ENCODE assay signal across 32 cellular contexts in the genomic region with DNA sequence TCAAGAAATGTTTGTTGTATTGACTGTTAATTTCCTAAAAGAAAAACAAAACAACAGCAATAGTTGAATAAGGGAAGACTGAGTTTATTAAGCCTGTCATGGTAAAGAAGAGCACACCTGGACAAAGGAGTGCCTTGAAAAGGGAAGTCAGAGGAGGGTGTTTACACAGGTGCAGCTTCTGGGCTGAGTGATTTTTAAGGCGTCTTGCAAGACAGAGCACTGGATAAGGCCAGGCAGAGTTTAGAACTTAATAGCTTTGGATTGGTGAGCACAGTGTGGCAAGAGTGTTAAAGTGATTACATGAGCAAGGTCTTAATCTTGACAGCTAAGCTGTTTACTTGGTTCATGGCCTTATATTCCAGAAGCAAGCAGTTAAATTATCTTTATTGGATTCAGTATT.
"Had no signal": no experiment of that assay in that cellular context is flagged by ENCODE, and none has a peak within 500 bp of the region (broad histone marks: within the 10 kb centered on the region; RNA-seq: fewer than 3 reads in every experiment).

No MANE protein-coding gene starts in this region.

- H3K27me3 ChIP-seq: breast epithelium, esophagus muscularis mucosa, foreskin keratinocyte, heart left ventricle, left lung, right atrium auricular region, upper lobe of left lung, vagina had no signal

- H2AFZ ChIP-seq: parathyroid adenoma had no signal

- H3K36me3 ChIP-seq: breast epithelium, esophagus muscularis mucosa, heart left ventricle, left lung, right atrium auricular region, upper lobe of left lung, vagina had no signal

- H3K9ac ChIP-seq: parathyroid adenoma had no signal

- H3K4me2 ChIP-seq: smooth muscle cell had no signal

- H3K4me1 ChIP-seq: breast epithelium, esophagus muscularis mucosa, foreskin keratinocyte, heart left ventricle, left lung, parathyroid adenoma, right atrium auricular region, upper lobe of left lung, vagina had no signal

- H3K27ac ChIP-seq: breast epithelium, esophagus muscularis mucosa, foreskin keratinocyte, heart left ventricle, left lung, parathyroid adenoma, right atrium auricular region, upper lobe of left lung, vagina, VCaP had no signal

- H3K4me1 Mint-ChIP-seq: activated CD4-positive, alpha-beta memory T cell treated with anti-CD3 and anti-CD28 coated beads, Interleukin-2, amount 10 ng/mL, durations not matched to agents 7 days and 5 days; activated CD4-positive, alpha-beta T cell treated with anti-CD3 and anti-CD28 coated beads, Interleukin-2, amount 10 ng/mL, durations not matched to agents 7 days and 5 days; immature natural killer cell; stimulated activated memory B cell treated with anti-CD40 and anti-IgM and Interleukin-4, amounts not matched to agents 10 μg/mL and 1 μg/mL and 100 μg/mL, for 72 hours; stimulated activated naive CD8-positive, alpha-beta T cell treated with anti-CD3 and anti-CD28 coated beads, Interleukin-15, amount 100 ng/mL, for 72 hours had no signal

- DNase-seq: activated CD4-positive, alpha-beta memory T cell treated with anti-CD3 and anti-CD28 coated beads, Interleukin-2, amount 10 ng/mL, durations not matched to agents 7 days and 5 days; activated CD4-positive, alpha-beta T cell treated with anti-CD3 and anti-CD28 coated beads, Interleukin-2, amount 10 ng/mL, durations not matched to agents 7 days and 5 days; activated CD4-positive, CD25-positive, alpha-beta regulatory T cell treated with anti-CD3 and anti-CD28 coated beads, Interleukin-2, amount 50 U/mL, for 72 hours; activated CD8-positive, alpha-beta memory T cell treated with anti-CD3 and anti-CD28 coated beads, Interleukin-2, amount 50 U/mL, for 48 hours; activated gamma-delta T cell; activated naive CD4-positive, alpha-beta T cell treated with anti-CD3 and anti-CD28 coated beads, Interleukin-2, amount 50 U/mL, for 16 hours; activated T-cell treated with anti-CD3 and anti-CD28 coated beads, Interleukin-2, amount 50 U/mL, for 24 hours; amniotic stem cell; central memory CD4-positive, alpha-beta T cell; endodermal cell; foreskin keratinocyte; heart left ventricle; hypothalamus; immature natural killer cell; kidney glomerular epithelial cell; left lung; stimulated activated CD4-positive, alpha-beta T cell treated with anti-CD3 and anti-CD28 coated beads, Interleukin-1b, Interleukin-23, amount 100 ng/mL, for 48 hours; stimulated activated CD4-positive, alpha-beta T cell treated with anti-CD3 and anti-CD28 coated beads, Interleukin-4, amount 100 ng/mL, for 4 hours; stimulated activated CD8-positive, alpha-beta memory T cell treated with anti-CD3 and anti-CD28 coated beads, Interleukin-4, amount 100 ng/mL, for 48 hours; stimulated activated naive CD8-positive, alpha-beta T cell treated with anti-CD3 and anti-CD28 coated beads, Interleukin-15, amount 100 ng/mL, for 72 hours; substantia nigra; upper lobe of left lung had no signal

- ATAC-seq: foreskin keratinocyte; heart left ventricle; left lung; stimulated activated memory B cell treated with anti-CD40 and anti-IgM and Interleukin-4, amounts not matched to agents 10 μg/mL and 1 μg/mL and 100 μg/mL, for 72 hours; stimulated activated naive CD8-positive, alpha-beta T cell treated with anti-CD3 and anti-CD28 coated beads, Interleukin-15, amount 100 ng/mL, for 72 hours had no signal

- H3K27ac Mint-ChIP-seq: activated CD4-positive, alpha-beta memory T cell treated with anti-CD3 and anti-CD28 coated beads, Interleukin-2, amount 10 ng/mL, durations not matched to agents 7 days and 5 days; activated CD4-positive, alpha-beta T cell treated with anti-CD3 and anti-CD28 coated beads, Interleukin-2, amount 10 ng/mL, durations not matched to agents 7 days and 5 days; activated T-cell treated with anti-CD3 and anti-CD28 coated beads, Interleukin-2, amount 50 U/mL, for 24 hours; endodermal cell; immature natural killer cell; stimulated activated memory B cell treated with anti-CD40 and anti-IgM and Interleukin-4, amounts not matched to agents 10 μg/mL and 1 μg/mL and 100 μg/mL, for 72 hours; stimulated activated naive CD8-positive, alpha-beta T cell treated with anti-CD3 and anti-CD28 coated beads, Interleukin-15, amount 100 ng/mL, for 72 hours had no signal

- H3K4me3 Mint-ChIP-seq: activated CD4-positive, alpha-beta memory T cell treated with anti-CD3 and anti-CD28 coated beads, Interleukin-2, amount 10 ng/mL, durations not matched to agents 7 days and 5 days; activated CD4-positive, alpha-beta T cell treated with anti-CD3 and anti-CD28 coated beads, Interleukin-2, amount 10 ng/mL, durations not matched to agents 7 days and 5 days; activated T-cell treated with anti-CD3 and anti-CD28 coated beads, Interleukin-2, amount 50 U/mL, for 24 hours; endodermal cell; immature natural killer cell; stimulated activated memory B cell treated with anti-CD40 and anti-IgM and Interleukin-4, amounts not matched to agents 10 μg/mL and 1 μg/mL and 100 μg/mL, for 72 hours; stimulated activated naive CD8-positive, alpha-beta T cell treated with anti-CD3 and anti-CD28 coated beads, Interleukin-15, amount 100 ng/mL, for 72 hours had no signal

- H3K4me3 ChIP-seq: breast epithelium, esophagus muscularis mucosa, heart left ventricle, left lung, lung, right atrium auricular region, smooth muscle cell, upper lobe of left lung, vagina had no signal

- H3K79me2 ChIP-seq: parathyroid adenoma had no signal

- H3K27me3 Mint-ChIP-seq: activated CD4-positive, alpha-beta memory T cell treated with anti-CD3 and anti-CD28 coated beads, Interleukin-2, amount 10 ng/mL, durations not matched to agents 7 days and 5 days; activated CD4-positive, alpha-beta T cell treated with anti-CD3 and anti-CD28 coated beads, Interleukin-2, amount 10 ng/mL, durations not matched to agents 7 days and 5 days; activated T-cell treated with anti-CD3 and anti-CD28 coated beads, Interleukin-2, amount 50 U/mL, for 24 hours; stimulated activated memory B cell treated with anti-CD40 and anti-IgM and Interleukin-4, amounts not matched to agents 10 μg/mL and 1 μg/mL and 100 μg/mL, for 72 hours; stimulated activated naive CD8-positive, alpha-beta T cell treated with anti-CD3 and anti-CD28 coated beads, Interleukin-15, amount 100 ng/mL, for 72 hours had no signal

- FAIRE-seq: TTC549 had no signal

- H3K9me3 ChIP-seq: breast epithelium, esophagus muscularis mucosa, heart left ventricle, left lung, right atrium auricular region, upper lobe of left lung, vagina had no signal

- H3K9me3 Mint-ChIP-seq: activated CD4-positive, alpha-beta T cell treated with anti-CD3 and anti-CD28 coated beads, Interleukin-2, amount 10 ng/mL, durations not matched to agents 7 days and 5 days; endodermal cell had no signal

- H3K36me3 Mint-ChIP-seq: immature natural killer cell; stimulated activated memory B cell treated with anti-CD40 and anti-IgM and Interleukin-4, amounts not matched to agents 10 μg/mL and 1 μg/mL and 100 μg/mL, for 72 hours had no signal
